8 cellular contexts compared by ENCODE assay signal in genomic region chr12:104986022-104986941, GRCh38. TPM values are rescaled to one million over a fixed set of nuclear protein-coding genes. Genes with fewer than 3 reads are reported as not detected.
A peak's percentile ranks its signal among the peaks of the same experiment; 100 is the strongest.
DNase-seq lines count a peak whose midpoint lies in the region; ATAC-seq, FAIRE-seq and TF ChIP-seq lines count a peak whose summit lies in the region.

Gene NOPCHAP1, plus strand, starts transcription at chr12:104986316. Its CDS starts 37 bp downstream, at chr12:104986353.

- POLR2A ChIA-PET in HepG2 (lab: Yijun Ruan, JAX): interaction anchor here (1.0 to 1.4 kb wide), 3 partner anchors 27 to 121 kb away, joined by 3 to 5 read pairs (median 3); partner anchors contain the start of genes SLC41A2 and WASHC4

- intact Hi-C loops in HepG2 (cut with micrococcal nuclease; ENCODE audit: unreplicated experiment): loop anchor here (1.0 to 10.0 kb wide), 2 partner anchors 27 to 601 kb away; no protein-coding TSS in a partner anchor

- under 1% methylated on average over 23 of the region's 59 CpGs for WGBS in HepG2 (ENCODE audit: low lambda C conversion rate)

- H3K79me2 ChIP-seq in HepG2 (ENCODE audit: insufficient read depth, low read length): peaks cover 23% of the 10 kb centered on the region

- H3K27ac ChIP-seq in HepG2 (ENCODE audit: extremely low read length, insufficient read depth, low read length): peak within 1 kb of the TSS; percentile 66

- peak within 1 kb of the TSS; percentile 83 for H3K9ac ChIP-seq in HepG2 (ENCODE audit: insufficient read depth, low read depth, low read length)

- ATAC-seq in GM19351 (IDR thresholded peaks at IDR 0.05; ENCODE audit: unreplicated experiment) (peak; percentile 97), HG03520 (IDR thresholded peaks at IDR 0.05; ENCODE audit: unreplicated experiment) (peak; percentile 86), HepG2 (peak; percentile 99)

- peak; percentile 64 to 93 (median 87) for DNase-seq in C1 segment of cervical spinal cord (lab: John Stamatoyannopoulos, UW)
- peak; percentile 97 for DNase-seq in NCI-H69 (lab: John Stamatoyannopoulos, UW)
- DNase-seq in activated CD4-positive, alpha-beta T cell treated with anti-CD3 and anti-CD28 coated beads, Interleukin-2, amount 50 U/mL, for 1 hour: peak; percentile 81
- peak; percentile 90 for DNase-seq in dermis blood vessel endothelial cell
- DNase-seq in HepG2 (ENCODE audit: low spot score): peak; percentile 81
- DNase-seq in stimulated activated CD4-positive, alpha-beta T cell treated with anti-CD3 and anti-CD28 coated beads, Interleukin-2, amount 100 ng/mL, for 48 hours: peak; percentile 76 to 86

- TF ChIP-seq POLR2A in HepG2 (IDR thresholded peaks at IDR 0.05; ENCODE audit: insufficient read depth in 1 of 2, low read depth in 2 of 2, low read length in 2 of 2): peak; percentile 86 to 97

- peaks cover 0 to 6% of the 10 kb centered on the region in 2 experiments; a peak in 4 of 5 replicates for H3K36me3 ChIP-seq in HepG2 (replicated peaks in 1 of 2; ENCODE audit: control insufficient read depth in 1 of 2, insufficient read depth in 2 of 2, low read length in 2 of 2)

- H3K4me1 ChIP-seq in HepG2 (ENCODE audit: insufficient read depth, low read length): peaks cover 37% of the 10 kb centered on the region

- BruUV-seq in HepG2 (replicated peaks; lab: Mats Ljungman, UMichigan): no TSS peak

- H3K4me2 ChIP-seq in HepG2 (ENCODE audit: low read depth, low read length): peak within 1 kb of the TSS; percentile 90

- peak within 1 kb of the TSS; percentile 78 to 96 (median 83) for H3K4me3 ChIP-seq in HepG2 (replicated peaks in 1 of 3; ENCODE audit: insufficient read depth in 1 of 3, low read depth in 2 of 3, low read length in 3 of 3)

- TF ChIP-seq CTCF in HepG2 (CRISPR knock-in tag; IDR thresholded peaks at IDR 0.05): no peak

- H4K20me1 ChIP-seq in HepG2 (ENCODE audit: insufficient read depth, low read length): no peaks in the 10 kb centered on the region

- peak within 1 kb of the TSS; percentile 81 for H2AFZ ChIP-seq in HepG2 (ENCODE audit: low read length)

- in situ Hi-C loops in HepG2 (cut with HindIII; ENCODE audit: extremely low pct_ligation_motif_present, low pct_unique_long_range_greater_than_20kb): loop anchor here (5.0 to 25.0 kb wide), 2 partner anchors 61 to 401 kb away; no protein-coding TSS in a partner anchor

- TF ChIP-seq EP300 in HepG2 (IDR thresholded peaks at IDR 0.05; ENCODE audit: low read depth in 2 of 2, low read length in 2 of 2): no peak
- no peak for TF ChIP-seq EP300 in HepG2 (CRISPR knock-in tag; IDR thresholded peaks at IDR 0.05; ENCODE audit: borderline replicate concordance)

- CTCF ChIA-PET in HepG2 (lab: Yijun Ruan, JAX; ENCODE audit: low intra/inter-chr PET ratio, low total read pairs): no interaction called here

- no peaks in the 10 kb centered on the region for H3K9me3 ChIP-seq in HepG2 (ENCODE audit: low read length)

- no peak for TF ChIP-seq RAD21 in HepG2 (CRISPR knock-in tag; IDR thresholded peaks at IDR 0.05)

- H3K27me3 ChIP-seq in HepG2 (ENCODE audit: control insufficient read depth in 1 of 2, insufficient read depth in 2 of 2, low read length in 2 of 2): no peaks in the 10 kb centered on the region

- peak; percentile 78 for FAIRE-seq in HepG2 (lab: Jason Lieb, UNC)

TF ChIP-seq in HepG2, 621 proteins besides CTCF, POLR2A, EP300 and RAD21 (continues in another document):
- no peak for TF ChIP-seq DMTF1 (CRISPR knock-in tag; IDR thresholded peaks at IDR 0.05)
- no peak for TF ChIP-seq PLRG1 (conservative IDR thresholded peaks at IDR 0.05)
- no peak for TF ChIP-seq NR2F6 (IDR thresholded peaks at IDR 0.05)
- no peak for TF ChIP-seq NR2F6 (CRISPR knock-in tag; IDR thresholded peaks at IDR 0.05)
- TF ChIP-seq HNRNPLL (IDR thresholded peaks at IDR 0.05; ENCODE audit: low read depth, low read length, poor library complexity, severe bottlenecking): peak; percentile 91
- peak; percentile 93 for TF ChIP-seq POLR2G (IDR thresholded peaks at IDR 0.05; ENCODE audit: low read depth, low read length)
- no peak for TF ChIP-seq CREM (IDR thresholded peaks at IDR 0.05)
- no peak for TF ChIP-seq CREM (CRISPR knock-in tag; IDR thresholded peaks at IDR 0.05)
- TF ChIP-seq XBP1 (CRISPR knock-in tag; IDR thresholded peaks at IDR 0.05): no peak
- TF ChIP-seq ZNF512 (CRISPR knock-in tag; IDR thresholded peaks at IDR 0.05): no peak
- no peak for TF ChIP-seq ARID3A (IDR thresholded peaks at IDR 0.05; ENCODE audit: low read depth, low read length)
- TF ChIP-seq NFRKB (IDR thresholded peaks at IDR 0.05): no peak
- TF ChIP-seq FIP1L1 (IDR thresholded peaks at IDR 0.05; ENCODE audit: borderline replicate concordance, insufficient read depth, low read depth, low read length): no peak
- TF ChIP-seq ZNF75D (CRISPR knock-in tag; IDR thresholded peaks at IDR 0.05; ENCODE audit: borderline replicate concordance): no peak
- no peak for TF ChIP-seq BRD4 (CRISPR knock-in tag; IDR thresholded peaks at IDR 0.05)
- no peak for TF ChIP-seq JARID2 (CRISPR knock-in tag; IDR thresholded peaks at IDR 0.05; ENCODE audit: insufficient replicate concordance)
- TF ChIP-seq ZNF569 (CRISPR knock-in tag; IDR thresholded peaks at IDR 0.05; ENCODE audit: borderline replicate concordance): no peak
- no peak for TF ChIP-seq NCOR1 (IDR thresholded peaks at IDR 0.05; ENCODE audit: borderline replicate concordance, low read length)

RNA-seq across cellular contexts. Expression of gene NOPCHAP1, which starts in this region (rescaled TPM):
- total RNA-seq in dermis blood vessel endothelial cell: 7.2 and 8.0 TPM in 2 replicates
- 38.1 and 51.5 TPM in 2 replicates for total RNA-seq in HepG2 (2016; rRNA removed; fragmentation: Illumina TruSeq; extraction: Trizol)
- 18.0 and 20.8 TPM in 2 replicates for total RNA-seq in HepG2 (2016; cell fraction: cytosol; rRNA removed; fragmentation: Illumina TruSeq; extraction: Trizol; ENCODE audit: low read depth)
- total RNA-seq in HepG2 (2016; cell fraction: insoluble cytoplasmic fraction; rRNA removed; fragmentation: Illumina TruSeq; extraction: Trizol): 36.7 and 52.0 TPM in 2 replicates
- total RNA-seq in HepG2 (2016; cell fraction: membrane; rRNA removed; fragmentation: Illumina TruSeq; extraction: Trizol): 20.7 and 21.6 TPM in 2 replicates
- total RNA-seq in HepG2 (2016; cell fraction: nucleus; rRNA removed; fragmentation: Illumina TruSeq; extraction: Trizol): 13.0 and 14.4 TPM in 2 replicates
- polyA plus RNA-seq in HepG2 (2011; rRNA removed): 4.5 and 5.7 TPM in 2 replicates
- polyA plus RNA-seq in HepG2 (2011; cell fraction: cytosol; rRNA removed): 5.2 and 5.8 TPM in 2 replicates
- polyA plus RNA-seq in HepG2 (2011; cell fraction: nucleus; rRNA removed): 2.0 and 2.5 TPM in 2 replicates
- polyA plus RNA-seq in HepG2 (2012): 8.4 and 15.0 TPM in 2 replicates
- 13.1 and 13.3 TPM in 2 replicates for polyA plus RNA-seq in HepG2 (2016; cell fraction: cytosol; fragmentation: Illumina TruSeq; extraction: Trizol; ENCODE audit: low read depth)
- 30.0 and 32.6 TPM in 2 replicates for polyA plus RNA-seq in HepG2 (2016; cell fraction: insoluble cytoplasmic fraction; fragmentation: Illumina TruSeq; extraction: Trizol; ENCODE audit: low read depth)
- 12.7 and 13.5 TPM in 2 replicates for polyA plus RNA-seq in HepG2 (2016; cell fraction: membrane; fragmentation: Illumina TruSeq; extraction: Trizol; ENCODE audit: low read depth)
- polyA plus RNA-seq in HepG2 (2016; cell fraction: nucleus; fragmentation: Illumina TruSeq; extraction: Trizol; ENCODE audit: insufficient read depth, low read depth): 12.6 and 19.4 TPM in 2 replicates
- polyA minus RNA-seq in HepG2 (2011; rRNA and poly(A)+ RNA removed; ENCODE audit: low replicate concordance): 3.9 and 12.6 TPM in 2 replicates
- 2.9 and 5.5 TPM in 2 replicates for polyA minus RNA-seq in HepG2 (2011; cell fraction: cytosol; rRNA and poly(A)+ RNA removed)
- polyA minus RNA-seq in HepG2 (2011; cell fraction: nucleus; rRNA and poly(A)+ RNA removed): 6.6 and 7.3 TPM in 2 replicates

Comparison
In these comparisons a context has a peak if more than half of its experiments do, and no peak if none do; other contexts are left out.
1. Peak in every context shown above with its lines: DNase-seq, ATAC-seq, H3K4me3 ChIP-seq and H3K27ac ChIP-seq.